Comparison of ENCODE assay signal across 22 cellular contexts in the genomic region with DNA sequence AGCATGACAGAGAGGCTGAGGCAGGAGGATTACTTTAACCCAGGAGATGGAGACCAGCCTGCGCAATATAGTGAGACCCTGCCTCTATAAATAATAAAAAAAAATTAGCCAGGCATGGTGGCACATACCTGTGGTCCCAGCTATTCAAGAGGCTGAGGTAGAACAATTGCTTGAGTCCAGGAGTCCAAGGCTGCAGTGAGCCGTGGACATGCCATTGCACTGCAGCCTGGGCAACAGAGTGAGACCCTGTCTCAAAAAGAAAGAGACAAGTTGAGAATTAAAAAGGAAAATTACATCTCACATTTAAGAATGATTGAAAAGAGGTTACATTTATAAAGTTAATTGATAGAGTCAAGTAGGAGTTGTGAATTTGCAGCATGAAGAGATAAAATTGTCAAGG.
DNase-seq lines count a peak whose midpoint lies in the region; ATAC-seq, FAIRE-seq and TF ChIP-seq lines count a peak whose summit lies in the region.
"Had no signal": no experiment of that assay in that cellular context is flagged by ENCODE, and none has a peak within 500 bp of the region (broad histone marks: within the 10 kb centered on the region; RNA-seq: fewer than 3 reads in every experiment).

No MANE protein-coding gene starts in this region.

- H4K20me1 ChIP-seq in HepG2 (ENCODE audit: insufficient read depth, low read length) (no peaks in the 10 kb centered on the region), astrocyte (ENCODE audit: insufficient read depth, low read length) (no peaks in the 10 kb centered on the region)
- H4K20me1 ChIP-seq: BLaER1 treated with 17β-estradiol and CSF1 and Interleukin-3, amounts not matched to agents 10 nM and 100 nM had no signal

- no peak overlapping the region for H3K27ac ChIP-seq in HepG2 (ENCODE audit: extremely low read length, insufficient read depth, low read length)
- H3K27ac ChIP-seq in right lobe of liver = no peak overlapping the region
- no peak overlapping the region for H3K27ac ChIP-seq in astrocyte (ENCODE audit: low read depth, low read length)
- H3K27ac ChIP-seq in mesenchymal stem cell (ENCODE audit: low read length, poor library complexity, severe bottlenecking) = no peak overlapping the region
- H3K27ac ChIP-seq: BLaER1 treated with 17β-estradiol and CSF1 and Interleukin-3, amounts not matched to agents 10 nM and 100 nM; GM23248; KMS-11 had no signal

- no peak overlapping the region for H3K18ac ChIP-seq in mesenchymal stem cell (ENCODE audit: low read depth in 1 of 2, low read length in 2 of 2)

- TF ChIP-seq RAD21 in HepG2 (CRISPR knock-in tag; IDR thresholded peaks at IDR 0.05) = no peak

- H3K4me1 Mint-ChIP-seq in astrocyte (ENCODE audit: low read depth, unreplicated experiment) = peaks cover 25% of the 10 kb centered on the region

- H3K36me3 ChIP-seq in HepG2 (replicated peaks in 1 of 2; ENCODE audit: control insufficient read depth in 1 of 2, insufficient read depth in 2 of 2, low read length in 2 of 2) = no peaks in the 10 kb centered on the region
- H3K36me3 ChIP-seq in right lobe of liver = no peaks in the 10 kb centered on the region
- H3K36me3 ChIP-seq in astrocyte (ENCODE audit: insufficient read depth, low read length) = no peaks in the 10 kb centered on the region
- H3K36me3 ChIP-seq in mesenchymal stem cell (ENCODE audit: control insufficient read depth in 1 of 2, insufficient read depth in 2 of 2, low read depth in 1 of 2, low read length in 2 of 2) = no peaks in the 10 kb centered on the region

- DNase-seq in HepG2 (ENCODE audit: low spot score) (no peak), right lobe of liver (no peak), astrocyte (ENCODE audit: low read depth) (no peak), mesenchymal stem cell (no peak), NCI-H1436 (lab: John Stamatoyannopoulos, UW) (no peak), OCI-M2 (lab: John Stamatoyannopoulos, UW; ENCODE audit: unreplicated experiment) (no peak), T-helper 2 cell (no peak)
- DNase-seq: CD4-positive, alpha-beta T cell; GM23248; H9; NCI-H1048; NCI-H1417; NCI-H1694 treated with DMSO at 0.1 percent for 48 hours; NCI-H2081; NCI-H345; NCI-H510A treated with DMSO at 0.1 percent for 48 hours; Right ventricle myocardium superior had no signal

- WGBS in HepG2 (ENCODE audit: low lambda C conversion rate) = 7% methylated on average over 2 of the region's 2 CpGs
- 83% methylated on average over 2 of the region's 2 CpGs for WGBS in right lobe of liver (ENCODE audit: insufficient coverage, low coverage, low lambda C conversion rate, missing lambda C conversion rate)
- 40% methylated on average over 1 of the region's 2 CpGs for WGBS in mesenchymal stem cell

- H3K23ac ChIP-seq in mesenchymal stem cell (ENCODE audit: low read length in 2 of 2) = no peak overlapping the region

- no TSS peak for BruUV-seq in HepG2 (replicated peaks; lab: Mats Ljungman, UMichigan)

- CTCF ChIA-PET in HepG2 (lab: Yijun Ruan, JAX; ENCODE audit: low intra/inter-chr PET ratio, low total read pairs) = interaction anchor here (1.1 to 1.4 kb wide), 2 partner anchors 92 to 109 kb away, joined by 3 to 11 read pairs; a partner anchor contains a TSS

- H4K91ac ChIP-seq in mesenchymal stem cell (ENCODE audit: low read length) = no peak overlapping the region

- peak overlapping the region; percentile 34 for H2BK5ac ChIP-seq in mesenchymal stem cell (ENCODE audit: low read depth, low read length, poor library complexity, severe bottlenecking)

- no peak overlapping the region for H3K4ac ChIP-seq in mesenchymal stem cell (ENCODE audit: low read depth in 1 of 2, low read length in 2 of 2)

- no peak overlapping the region for H2BK15ac ChIP-seq in mesenchymal stem cell (ENCODE audit: low read depth, poor library complexity, severe bottlenecking)

- H3K36me3 Mint-ChIP-seq in astrocyte (ENCODE audit: low read depth, unreplicated experiment) = no peaks in the 10 kb centered on the region

- no peaks in the 10 kb centered on the region for H3K9me3 ChIP-seq in HepG2 (ENCODE audit: low read length)
- H3K9me3 ChIP-seq in right lobe of liver = no peaks in the 10 kb centered on the region
- H3K9me3 ChIP-seq in astrocyte (ENCODE audit: insufficient read depth, low read depth, low read length) = no peaks in the 10 kb centered on the region
- H3K9me3 ChIP-seq in mesenchymal stem cell (ENCODE audit: control insufficient read depth, low read length) = no peaks in the 10 kb centered on the region

- POLR2A ChIA-PET in HepG2 (lab: Yijun Ruan, JAX) = no interaction called here

- no peaks in the 10 kb centered on the region for H3K79me2 ChIP-seq in HepG2 (ENCODE audit: insufficient read depth, low read length)
- H3K79me2 ChIP-seq in astrocyte (ENCODE audit: insufficient read depth, low read length) = no peaks in the 10 kb centered on the region

- TF ChIP-seq POLR2A in HepG2 (IDR thresholded peaks at IDR 0.05; ENCODE audit: insufficient read depth in 1 of 2, low read depth in 2 of 2, low read length in 2 of 2) (no peak), right lobe of liver (IDR thresholded peaks at IDR 0.05) (no peak)

- no peak for ATAC-seq in HepG2
- no peak for ATAC-seq in right lobe of liver
- ATAC-seq in esophagus mucosa = no peak

- no peak overlapping the region for H3K4me3 ChIP-seq in HepG2 (replicated peaks in 1 of 3; ENCODE audit: insufficient read depth in 1 of 3, low read depth in 2 of 3, low read length in 3 of 3)
- H3K4me3 ChIP-seq in right lobe of liver = no peak overlapping the region
- no peak overlapping the region for H3K4me3 ChIP-seq in astrocyte (ENCODE audit: insufficient read depth, low read depth, low read length)
- no peak overlapping the region for H3K4me3 ChIP-seq in mesenchymal stem cell (ENCODE audit: insufficient read depth in 1 of 2, low read depth in 1 of 2, low read length in 2 of 2)
- H3K4me3 ChIP-seq: BLaER1 treated with 17β-estradiol and CSF1 and Interleukin-3, amounts not matched to agents 10 nM and 100 nM; GM23248 had no signal

- peak overlapping the region; percentile 41 for H3K27ac Mint-ChIP-seq in astrocyte (ENCODE audit: unreplicated experiment)
- H3K27ac Mint-ChIP-seq: CD4-positive, alpha-beta T cell; H9; HFFc6 had no signal

- H3K27me3 Mint-ChIP-seq in astrocyte (ENCODE audit: low read depth, unreplicated experiment) = no peaks in the 10 kb centered on the region

- H3K4me3 Mint-ChIP-seq in astrocyte (ENCODE audit: unreplicated experiment) = no peak overlapping the region
- H3K4me3 Mint-ChIP-seq: CD4-positive, alpha-beta T cell; H9; HFFc6 had no signal

- H2AFZ ChIP-seq in HepG2 (ENCODE audit: low read length) = no peak overlapping the region
- H2AFZ ChIP-seq in astrocyte (ENCODE audit: low read depth, low read length) = no peak overlapping the region
- no peak overlapping the region for H2AFZ ChIP-seq in mesenchymal stem cell (ENCODE audit: low read depth, low read length)
- H2AFZ ChIP-seq: GM23248 had no signal

- in situ Hi-C loops in HepG2 (cut with HindIII; ENCODE audit: extremely low pct_ligation_motif_present, low pct_unique_long_range_greater_than_20kb) = loop anchor here (5.0 to 10.0 kb wide), 2 partner anchors 93 to 231 kb away; a partner anchor contains a TSS

- TF ChIP-seq CTCF in HepG2 (CRISPR knock-in tag; IDR thresholded peaks at IDR 0.05) (no peak), right lobe of liver (IDR thresholded peaks at IDR 0.05) (no peak), astrocyte (IDR thresholded peaks at IDR 0.05; ENCODE audit: insufficient read depth, low read depth, low read length) (no peak)

- no peak overlapping the region for H2BK120ac ChIP-seq in mesenchymal stem cell (ENCODE audit: low read depth, low read length)

- H3K14ac ChIP-seq in mesenchymal stem cell (ENCODE audit: low read length in 2 of 2) = no peak overlapping the region

- FAIRE-seq in HepG2 (lab: Jason Lieb, UNC) (no peak), astrocyte (lab: Jason Lieb, UNC) (no peak)
- FAIRE-seq: G401.6 had no signal

- no peak overlapping the region for H3K4me2 ChIP-seq in HepG2 (ENCODE audit: low read depth, low read length)
- no peak overlapping the region for H3K4me2 ChIP-seq in astrocyte (ENCODE audit: low read length)
- no peak overlapping the region for H3K4me2 ChIP-seq in mesenchymal stem cell (ENCODE audit: low read length, poor library complexity, severe bottlenecking)
- H3K4me2 ChIP-seq: KMS-11 had no signal

- H2AK5ac ChIP-seq in mesenchymal stem cell (ENCODE audit: low read length, severe bottlenecking) = peak overlapping the region; percentile 8

- intact Hi-C loops in HepG2 (cut with micrococcal nuclease; ENCODE audit: unreplicated experiment) (loop anchor here (2.0 to 10.0 kb wide), 4 partner anchors 67 to 571 kb away; no protein-coding TSS in a partner anchor), right lobe of liver (cut with DNase I) (no loop called here)

- H3K9ac ChIP-seq in HepG2 (ENCODE audit: insufficient read depth, low read depth, low read length) = no peak overlapping the region
- H3K9ac ChIP-seq in astrocyte (ENCODE audit: low read length) = no peak overlapping the region
- H3K9ac ChIP-seq in mesenchymal stem cell (ENCODE audit: low read length) = no peak overlapping the region
- H3K9ac ChIP-seq: GM23248, KMS-11 had no signal

- H3K4me1 ChIP-seq in HepG2 (ENCODE audit: insufficient read depth, low read length) (peaks cover 20% of the 10 kb centered on the region; the same call in 1 of the 2 replicates), right lobe of liver (no peaks in the 10 kb centered on the region), astrocyte (ENCODE audit: insufficient read depth, low read length) (peaks cover 13% of the 10 kb centered on the region), mesenchymal stem cell (ENCODE audit: control insufficient read depth, insufficient read depth, low read depth, low read length) (peaks cover 22% of the 10 kb centered on the region)

- no peak overlapping the region for H4K8ac ChIP-seq in mesenchymal stem cell (ENCODE audit: low read length)

- no peak for TF ChIP-seq EP300 in HepG2 (IDR thresholded peaks at IDR 0.05; ENCODE audit: low read depth in 2 of 2, low read length in 2 of 2)
- no peak for TF ChIP-seq EP300 in HepG2 (CRISPR knock-in tag; IDR thresholded peaks at IDR 0.05; ENCODE audit: borderline replicate concordance)

- H3K9me3 Mint-ChIP-seq in astrocyte (ENCODE audit: unreplicated experiment) = no peaks in the 10 kb centered on the region
- H3K9me3 Mint-ChIP-seq: CD4-positive, alpha-beta T cell; H9; HFFc6 had no signal

- H3K27me3 ChIP-seq in HepG2 (ENCODE audit: control insufficient read depth in 1 of 2, insufficient read depth in 2 of 2, low read length in 2 of 2) = 0 out of 5 replicates have a peak, but pooled peaks cover 0 to 1% of the 10 kb centered on the region in 2 experiments
- no peaks in the 10 kb centered on the region for H3K27me3 ChIP-seq in right lobe of liver
- no peaks in the 10 kb centered on the region for H3K27me3 ChIP-seq in astrocyte (ENCODE audit: insufficient read depth, low read length)
- H3K27me3 ChIP-seq in mesenchymal stem cell (ENCODE audit: control insufficient read depth in 1 of 2, insufficient read depth in 1 of 2, low read length in 2 of 2) = no peaks in the 10 kb centered on the region
- H3K27me3 ChIP-seq: BLaER1 treated with 17β-estradiol and CSF1 and Interleukin-3, amounts not matched to agents 10 nM and 100 nM had no signal

- H3K79me1 ChIP-seq in mesenchymal stem cell (replicated peaks; ENCODE audit: low read length, poor library complexity, severe bottlenecking) = no peaks in the 10 kb centered on the region

- H2BK12ac ChIP-seq in mesenchymal stem cell (ENCODE audit: low read length in 2 of 2) = no peak overlapping the region

TF ChIP-seq in HepG2, 621 proteins besides CTCF, POLR2A, EP300 and RAD21 (continues in another document):
- no peak for TF ChIP-seq ZNF816 (CRISPR knock-in tag; IDR thresholded peaks at IDR 0.05; ENCODE audit: borderline replicate concordance)
